ENCODE assay signal across 30 cellular contexts in genomic region chr6:89539779-89540178, GRCh38.
"Had no signal": no experiment of that assay in that cellular context is flagged by ENCODE, and none has a peak within 500 bp of the region (broad histone marks: within the 10 kb centered on the region; RNA-seq: fewer than 3 reads in every experiment).

No MANE protein-coding gene starts in this region.

- ATAC-seq: activated CD8-positive, alpha-beta T cell treated with anti-CD3 and anti-CD28 coated beads for 36 hours; activated naive CD4-positive, alpha-beta T cell treated with anti-CD3 and anti-CD28 coated beads, Interleukin-2, amount 50 U/mL, for 72 hours; activated T-cell treated with anti-CD3 and anti-CD28 coated beads, Interleukin-2, amount 50 U/mL, for 4 hours; activated T-cell treated with anti-CD3 and anti-CD28 coated beads, Interleukin-2, amount 50 U/mL, for 72 hours; activated T-helper 17 cell treated with anti-CD3 and anti-CD28 coated beads, Interleukin-2, amount 50 U/mL, for 72 hours; body of pancreas had no signal

- H3K4me3 ChIP-seq: adrenal gland, body of pancreas, breast epithelium had no signal

- H3K27ac ChIP-seq: adrenal gland, body of pancreas, brain microvascular endothelial cell, breast epithelium, VCaP had no signal

- H3K9me3 ChIP-seq: adrenal gland, body of pancreas, breast epithelium had no signal

- H3K36me3 ChIP-seq: adrenal gland, brain microvascular endothelial cell, breast epithelium had no signal

- DNase-seq: activated B cell treated with CpG ODN at 0.5 μM for 24 hours; activated CD4-positive, alpha-beta memory T cell treated with anti-CD3 and anti-CD28 coated beads for 36 hours; activated CD4-positive, alpha-beta T cell treated with anti-CD3 and anti-CD28 coated beads for 4 hours; activated CD4-positive, alpha-beta T cell treated with anti-CD3 and anti-CD28 coated beads, Interleukin-2, amount 10 ng/mL, durations not matched to agents 24 days and 14 days; activated CD4-positive, alpha-beta T cell treated with anti-CD3 and anti-CD28 coated beads, Interleukin-2, amount 50 U/mL, for 1 hour; activated CD4-positive, alpha-beta T cell treated with anti-CD3 and anti-CD28 coated beads, Interleukin-2, amount 50 U/mL, for 4 hours; activated CD4-positive, CD25-positive, alpha-beta regulatory T cell treated with anti-CD3 and anti-CD28 coated beads, Interleukin-2, amount 50 U/mL, for 72 hours; activated CD8-positive, alpha-beta memory T cell treated with anti-CD3 and anti-CD28 coated beads, Interleukin-2, amount 50 U/mL, for 4 hours; activated CD8-positive, alpha-beta T cell treated with anti-CD3 and anti-CD28 coated beads for 36 hours; activated effector memory CD4-positive, alpha-beta T cell treated with anti-CD3 and anti-CD28 coated beads, Interleukin-2, amount 50 U/mL, for 16 hours; activated gamma-delta T cell treated with Interleukin-2 at 50 U/mL for 16 hours; activated naive CD4-positive, alpha-beta T cell; activated naive CD4-positive, alpha-beta T cell treated with anti-CD3 and anti-CD28 coated beads for 36 hours; activated naive CD4-positive, alpha-beta T cell treated with anti-CD3 and anti-CD28 coated beads, Interleukin-2, amount 50 U/mL, for 16 hours; activated naive CD8-positive, alpha-beta T cell treated with anti-CD3 and anti-CD28 coated beads for 36 hours; activated T-cell treated with anti-CD3 and anti-CD28 coated beads for 4 hours; activated T-cell treated with anti-CD3 and anti-CD28 coated beads, Interleukin-2, amount 50 U/mL, for 1 hour; activated T-cell treated with anti-CD3 and anti-CD28 coated beads, Interleukin-2, amount 50 U/mL, for 4 hours; activated T-cell treated with anti-CD3 and anti-CD28 coated beads, Interleukin-2, amount 50 U/mL, for 72 hours; adrenal gland; amniotic stem cell; aorta; body of pancreas; brain microvascular endothelial cell; central memory CD4-positive, alpha-beta T cell; T-helper 9 cell had no signal

- H3K4me1 ChIP-seq: adrenal gland, body of pancreas, breast epithelium had no signal
